Comparison of ENCODE assay signal across 1 cellular context in genomic region chr9:70021026-70021571, GRCh38.
TF ChIP-seq lines count a peak whose summit lies in the region.

No MANE protein-coding gene starts in this region.

TF ChIP-seq in GM23338, 12 proteins besides CTCF, POLR2A, EP300 and RAD21 (continued from another document):
- TF ChIP-seq ZNF462 (CRISPR knock-in tag; IDR thresholded peaks at IDR 0.05) (no peak), EZH2 (IDR thresholded peaks at IDR 0.05; ENCODE audit: low read depth, unreplicated experiment) (no peak), JUNB (IDR thresholded peaks at IDR 0.05; ENCODE audit: unreplicated experiment) (no peak), STAT1 (IDR thresholded peaks at IDR 0.05; ENCODE audit: unreplicated experiment) (no peak), NANOG (IDR thresholded peaks at IDR 0.05; ENCODE audit: borderline replicate concordance) (no peak), ZNF114 (CRISPR knock-in tag; IDR thresholded peaks at IDR 0.05) (no peak)
